In the genomic region with DNA sequence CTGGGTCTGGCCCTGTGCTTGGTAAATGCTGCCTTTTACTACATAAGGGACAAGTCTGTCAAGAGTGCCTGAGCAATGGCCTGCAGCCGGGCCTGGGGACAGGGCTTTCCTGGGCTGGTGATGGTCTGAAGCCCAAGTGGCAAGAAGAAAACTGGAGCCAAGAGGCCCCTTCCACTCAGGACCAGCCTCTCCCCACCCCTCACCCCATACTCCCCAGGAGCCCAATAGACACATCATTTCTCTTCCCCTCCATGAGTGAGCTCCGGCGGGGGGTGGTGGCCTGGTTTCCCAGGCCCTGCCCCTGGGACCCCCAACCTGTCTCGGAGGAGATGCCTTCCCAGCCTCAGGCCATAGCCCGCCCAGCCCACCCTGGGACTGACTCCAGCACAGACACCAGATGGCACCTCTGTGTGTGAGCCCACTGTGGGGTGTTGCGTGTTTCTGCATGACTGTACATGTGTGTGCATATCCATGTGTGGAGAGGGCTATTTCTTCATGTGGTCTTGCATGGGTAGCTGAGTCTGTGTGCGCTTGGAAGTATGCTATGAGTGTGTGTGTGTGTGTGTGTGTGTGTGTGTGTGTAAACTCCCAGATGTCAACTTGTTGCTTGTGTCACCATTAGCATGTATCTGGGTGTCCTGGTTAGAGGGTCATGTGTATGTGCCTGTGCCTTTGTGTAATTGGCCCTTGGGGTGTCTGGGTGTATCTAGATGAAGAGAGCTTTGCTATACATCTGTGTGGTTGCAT, we compare ENCODE assay signal across 1 cellular context.
TF ChIP-seq lines count a peak whose summit lies in the region.

No MANE protein-coding gene starts in this region.

TF ChIP-seq in HepG2, 621 proteins besides CTCF, POLR2A, EP300 and RAD21:
- TF ChIP-seq, protein P1, sequence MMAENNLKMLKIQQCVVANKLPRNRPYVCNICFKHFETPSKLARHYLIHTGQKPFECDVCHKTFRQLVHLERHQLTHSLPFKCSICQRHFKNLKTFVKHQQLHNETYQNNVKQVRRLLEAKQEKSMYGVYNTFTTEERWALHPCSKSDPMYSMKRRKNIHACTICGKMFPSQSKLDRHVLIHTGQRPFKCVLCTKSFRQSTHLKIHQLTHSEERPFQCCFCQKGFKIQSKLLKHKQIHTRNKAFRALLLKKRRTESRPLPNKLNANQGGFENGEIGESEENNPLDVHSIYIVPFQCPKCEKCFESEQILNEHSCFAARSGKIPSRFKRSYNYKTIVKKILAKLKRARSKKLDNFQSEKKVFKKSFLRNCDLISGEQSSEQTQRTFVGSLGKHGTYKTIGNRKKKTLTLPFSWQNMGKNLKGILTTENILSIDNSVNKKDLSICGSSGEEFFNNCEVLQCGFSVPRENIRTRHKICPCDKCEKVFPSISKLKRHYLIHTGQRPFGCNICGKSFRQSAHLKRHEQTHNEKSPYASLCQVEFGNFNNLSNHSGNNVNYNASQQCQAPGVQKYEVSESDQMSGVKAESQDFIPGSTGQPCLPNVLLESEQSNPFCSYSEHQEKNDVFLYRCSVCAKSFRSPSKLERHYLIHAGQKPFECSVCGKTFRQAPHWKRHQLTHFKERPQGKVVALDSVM (CRISPR knock-in tag; IDR thresholded peaks at IDR 0.05): no peak
- TF ChIP-seq GATAD2A (CRISPR knock-in tag; IDR thresholded peaks at IDR 0.05): no peak
- TF ChIP-seq SMYD3 (CRISPR knock-in tag; IDR thresholded peaks at IDR 0.05): no peak
- TF ChIP-seq ZBTB3 (CRISPR knock-in tag; IDR thresholded peaks at IDR 0.05; ENCODE audit: borderline replicate concordance, low read depth): no peak
- TF ChIP-seq ZNF790 (CRISPR knock-in tag; IDR thresholded peaks at IDR 0.05; ENCODE audit: borderline replicate concordance): no peak
- TF ChIP-seq RFXAP (CRISPR knock-in tag; IDR thresholded peaks at IDR 0.05; ENCODE audit: borderline replicate concordance): no peak
- TF ChIP-seq ZNF441 (CRISPR knock-in tag; IDR thresholded peaks at IDR 0.05; ENCODE audit: borderline replicate concordance): no peak
- no peak for TF ChIP-seq ATF7-NPFF (CRISPR knock-in tag; IDR thresholded peaks at IDR 0.05; ENCODE audit: low read depth)
- TF ChIP-seq ZBTB42 (CRISPR knock-in tag; IDR thresholded peaks at IDR 0.05): no peak
- no peak for TF ChIP-seq IRX3 (CRISPR knock-in tag; IDR thresholded peaks at IDR 0.05; ENCODE audit: borderline replicate concordance, low read depth)
- TF ChIP-seq MXI1 (IDR thresholded peaks at IDR 0.05; ENCODE audit: borderline replicate concordance, low read depth, low read length): no peak
- no peak for TF ChIP-seq TCF7 (IDR thresholded peaks at IDR 0.05; ENCODE audit: low read depth)
- TF ChIP-seq SUZ12 (IDR thresholded peaks at IDR 0.05; ENCODE audit: low read depth, low read length): no peak
- TF ChIP-seq, protein P2, sequence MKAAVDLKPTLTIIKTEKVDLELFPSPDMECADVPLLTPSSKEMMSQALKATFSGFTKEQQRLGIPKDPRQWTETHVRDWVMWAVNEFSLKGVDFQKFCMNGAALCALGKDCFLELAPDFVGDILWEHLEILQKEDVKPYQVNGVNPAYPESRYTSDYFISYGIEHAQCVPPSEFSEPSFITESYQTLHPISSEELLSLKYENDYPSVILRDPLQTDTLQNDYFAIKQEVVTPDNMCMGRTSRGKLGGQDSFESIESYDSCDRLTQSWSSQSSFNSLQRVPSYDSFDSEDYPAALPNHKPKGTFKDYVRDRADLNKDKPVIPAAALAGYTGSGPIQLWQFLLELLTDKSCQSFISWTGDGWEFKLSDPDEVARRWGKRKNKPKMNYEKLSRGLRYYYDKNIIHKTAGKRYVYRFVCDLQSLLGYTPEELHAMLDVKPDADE (CRISPR knock-in tag; IDR thresholded peaks at IDR 0.05): no peak
- TF ChIP-seq ZNF10 (CRISPR knock-in tag; IDR thresholded peaks at IDR 0.05; ENCODE audit: borderline replicate concordance, low read depth): no peak
- TF ChIP-seq IRF2 (CRISPR knock-in tag; IDR thresholded peaks at IDR 0.05): no peak
- TF ChIP-seq MAZ (IDR thresholded peaks at IDR 0.05; ENCODE audit: borderline replicate concordance, low read depth, low read length): no peak
- no peak for TF ChIP-seq MAZ (CRISPR knock-in tag; IDR thresholded peaks at IDR 0.05; ENCODE audit: low read depth)
